8 cellular contexts compared by ENCODE assay signal in genomic region chr6:159978291-159979135, GRCh38. TPM values are rescaled to one million over a fixed set of nuclear protein-coding genes. Genes with fewer than 3 reads are reported as not detected.
DNase-seq lines count a peak whose midpoint lies in the region; ATAC-seq, FAIRE-seq and TF ChIP-seq lines count a peak whose summit lies in the region.

No MANE protein-coding gene starts in this region.

- H3K4me1 ChIP-seq in H1 (replicated peaks in 1 of 4; ENCODE audit: control insufficient read depth in 3 of 4, insufficient read depth in 4 of 4, low read length in 3 of 4), result peaks cover 22 to 36% (median 29%) of the 10 kb centered on the region in 4 experiments
- H3K4me1 ChIP-seq in small intestine (ENCODE audit: control insufficient read depth in 2 of 2, insufficient read depth in 1 of 2, low read depth in 1 of 2, low read length in 1 of 2), result peaks cover 9 to 41% of the 10 kb centered on the region in 2 donors
- peaks cover 0 to 10% of the 10 kb centered on the region in 2 donors for H3K4me1 ChIP-seq in aorta (ENCODE audit: control insufficient read depth in 1 of 2, insufficient read depth in 2 of 2, low read length in 2 of 2)

- H2BK15ac ChIP-seq in H1 (ENCODE audit: low read length), result no peak overlapping the region

- no peak for TF ChIP-seq RAD21 in H1 (IDR thresholded peaks at IDR 0.05 in 1 of 2, conservative IDR thresholded peaks at IDR 0.05 in 1 of 2; ENCODE audit: low read depth in 2 of 2, low read length in 2 of 2)

- H3K79me2 ChIP-seq in H1 (ENCODE audit: control insufficient read depth in 1 of 2, insufficient read depth in 2 of 2, low read length in 2 of 2), result peaks cover 30 to 98% of the 10 kb centered on the region in 2 experiments

- H3K56ac ChIP-seq in H1 (replicated peaks; ENCODE audit: insufficient read length, low read depth, low read length), result no peak overlapping the region

- H3K18ac ChIP-seq in H1 (ENCODE audit: extremely low read depth, low read length), result 0 out of 2 replicates have a peak overlapping the region, but pooled peaks have one; percentile 56

- H2BK5ac ChIP-seq in H1 (ENCODE audit: low read depth, low read length), result peak overlapping the region; percentile 66; the same call in 1 of the 2 replicates

- no peak overlapping the region for H3K14ac ChIP-seq in H1 (ENCODE audit: insufficient read length)

- H3K23me2 ChIP-seq in H1 (ENCODE audit: low read depth, low read length), result peaks cover 3% of the 10 kb centered on the region; the same call in 1 of the 2 replicates

- WGBS in H1 (ENCODE audit: extremely low coverage in 1 of 2, insufficient coverage in 1 of 2, insufficient read length in 1 of 2, insufficient replicate concordance in 2 of 2, low coverage in 1 of 2, low lambda C conversion rate in 2 of 2, missing lambda C conversion rate in 1 of 2), 2 experiments, result 61% methylated on average over 13 of the region's 13 CpGs; no CpG with 5 or more reads in 1 of the 2 experiments
- 36 to 53% (median 37%) methylated on average over 13 of the region's 13 CpGs for WGBS in small intestine, 3 donors
- WGBS in aorta, 2 donors, result 59 to 66% methylated on average over 13 of the region's 13 CpGs

- TF ChIP-seq CTCF in HFFc6 (IDR thresholded peaks at IDR 0.05), result no peak
- no peak for TF ChIP-seq CTCF in H1 (IDR thresholded peaks at IDR 0.05; ENCODE audit: control extremely low read depth in 1 of 3, insufficient read depth in 1 of 3, low read depth in 1 of 3, low read length in 3 of 3)

- H3K36me3 Mint-ChIP-seq in HFFc6 (ENCODE audit: low read depth), result peaks cover 5% of the 10 kb centered on the region

- H3K4me3 Mint-ChIP-seq in HFFc6, result no peak overlapping the region

- peak overlapping the region; percentile 25 for H4K5ac ChIP-seq in H1 (ENCODE audit: insufficient read length, low read depth, low read length)

- peak overlapping the region; percentile 68; the same call in 1 of the 2 replicates for H2BK12ac ChIP-seq in H1 (ENCODE audit: low read depth, low read length)

- no peak for ATAC-seq in aorta (ENCODE audit: low FRiP score)

- peaks cover 26% of the 10 kb centered on the region for H3K79me1 ChIP-seq in H1 (ENCODE audit: low read depth, low read length)

- DNase-seq in activated CD4-positive, alpha-beta T cell treated with anti-CD3 and anti-CD28 coated beads for 48 hours, result peak; percentile 64
- DNase-seq in activated CD4-positive, alpha-beta T cell treated with anti-CD3 and anti-CD28 coated beads for 1 hour, result no peak
- DNase-seq in HFFc6, result no peak
- DNase-seq in NCI-H345 (lab: John Stamatoyannopoulos, UW), result peak; percentile 59
- no peak for DNase-seq in H1 (ENCODE audit: low read depth in 1 of 2, low spot score in 2 of 2)
- DNase-seq in small intestine, result peak; percentile 24
- no peak for DNase-seq in AG20443 (ENCODE audit: low spot score)
- no peak for DNase-seq in aorta

- H2BK20ac ChIP-seq in H1 (ENCODE audit: low read length), result no peak overlapping the region

- CTCF ChIA-PET in H1 (lab: Charles Lee; ENCODE audit: partially characterized antibody), result interaction anchor here (0.7 to 2.8 kb wide), 5 partner anchors 11 to 115 kb away, joined by 3 to 10 read pairs (median 4); partner anchors contain the start of gene IGF2R

- H2BK120ac ChIP-seq in H1 (replicated peaks; ENCODE audit: low read depth, low read length), result no peak overlapping the region

- H3K27me3 ChIP-seq in H1 (replicated peaks in 1 of 4; ENCODE audit: control insufficient read depth in 3 of 4, extremely low read depth in 1 of 4, insufficient read depth in 3 of 4, low read length in 3 of 4) (no peaks in the 10 kb centered on the region), small intestine (ENCODE audit: control insufficient read depth in 2 of 2, insufficient read depth in 2 of 2, low read length in 2 of 2) (no peaks in the 10 kb centered on the region), aorta (ENCODE audit: control insufficient read depth in 1 of 2, insufficient read depth in 2 of 2, low read length in 1 of 2) (no peaks in the 10 kb centered on the region)

- no peaks in the 10 kb centered on the region for H3K9me3 Mint-ChIP-seq in HFFc6

- no peak overlapping the region for H4K91ac ChIP-seq in H1 (replicated peaks; ENCODE audit: insufficient read length, low read length)

- H3K4me2 ChIP-seq in H1 (ENCODE audit: insufficient read depth in 1 of 2, low read depth in 2 of 2, low read length in 2 of 2), result peak overlapping the region; percentile 51 to 52

- TF ChIP-seq POLR2A in H1 (IDR thresholded peaks at IDR 0.05; ENCODE audit: control extremely low read depth in 1 of 2, low read depth in 2 of 2, low read length in 2 of 2), result no peak

- H3K9me3 ChIP-seq in H1 (ENCODE audit: insufficient read depth in 2 of 2, low read depth in 1 of 2, low read length in 1 of 2), result no peaks in the 10 kb centered on the region
- H3K9me3 ChIP-seq in small intestine (ENCODE audit: control insufficient read depth, low read depth), result no peaks in the 10 kb centered on the region
- H3K9me3 ChIP-seq in aorta (ENCODE audit: control insufficient read depth, low read length), result no peaks in the 10 kb centered on the region

- peaks cover 46 to 52% of the 10 kb centered on the region in 2 experiments for H4K20me1 ChIP-seq in H1 (replicated peaks in 1 of 2; ENCODE audit: control insufficient read depth in 1 of 2, insufficient read depth in 2 of 2, low read length in 2 of 2)

- H3K27ac ChIP-seq in H1 (ENCODE audit: low read depth, low read length), result no peak overlapping the region; the same call in 1 of the 2 replicates
- peak overlapping the region; percentile 16 to 28 for H3K27ac ChIP-seq in small intestine (ENCODE audit: low read depth in 1 of 2, low read length in 1 of 2)
- peak overlapping the region in 1 of 2 donors; percentile 15 for H3K27ac ChIP-seq in aorta (ENCODE audit: low read depth in 1 of 2, low read length in 2 of 2)

- no peak overlapping the region for H4K8ac ChIP-seq in H1 (ENCODE audit: extremely low read depth, insufficient read depth, low read length)

- FAIRE-seq in H1 (lab: Jason Lieb, UNC) (no peak), small intestine (lab: Jason Lieb, UNC) (no peak)

- peak overlapping the region; percentile 83; the same call in 1 of the 2 replicates for H2AK5ac ChIP-seq in H1 (ENCODE audit: low read depth, low read length)

- H3K27me3 Mint-ChIP-seq in HFFc6 (ENCODE audit: insufficient read depth), result peaks cover 3% of the 10 kb centered on the region; the same call in 1 of the 2 replicates

- no peak overlapping the region for H3K4ac ChIP-seq in H1 (replicated peaks; ENCODE audit: insufficient read length, low read depth, low read length)

- H3K9ac ChIP-seq in H1 (replicated peaks in 1 of 4; ENCODE audit: extremely low read depth in 1 of 4, low read depth in 3 of 4, low read length in 3 of 4), result no peak overlapping the region

- no peak overlapping the region for H3K23ac ChIP-seq in H1 (ENCODE audit: insufficient read length)

- H3K4me1 Mint-ChIP-seq in HFFc6 (ENCODE audit: low read depth), result peaks cover 83% of the 10 kb centered on the region

- POLR2A ChIA-PET in H1 (lab: Charles Lee; ENCODE audit: partially characterized antibody), result interaction anchor here (0.8 to 1.6 kb wide), 6 partner anchors 9 to 218 kb away, joined by 3 to 13 read pairs (median 4); partner anchors contain the start of gene IGF2R

- intact Hi-C loops in aorta (cut with DNase I), result no loop called here

- no peak overlapping the region for H2AFZ ChIP-seq in H1 (ENCODE audit: low read length)

- H3K4me3 ChIP-seq in H1 (ENCODE audit: extremely low read depth in 1 of 4, insufficient read depth in 2 of 4, low read depth in 3 of 4, low read length in 4 of 4) (peak overlapping the region in 1 of 4 experiments; percentile 15; a peak in 1 of 8 replicates), small intestine (ENCODE audit: low read depth in 1 of 2, low read length in 2 of 2) (no peak overlapping the region), aorta (ENCODE audit: low read length in 2 of 2) (no peak overlapping the region)

- H3K27ac Mint-ChIP-seq in HFFc6, result peak overlapping the region; percentile 47

- TF ChIP-seq EP300 in H1 (IDR thresholded peaks at IDR 0.05; ENCODE audit: borderline replicate concordance in 1 of 2, low read depth in 2 of 2, low read length in 2 of 2), result no peak

- H3K36me3 ChIP-seq in H1 (ENCODE audit: control insufficient read depth in 2 of 4, insufficient read depth in 4 of 4, low read length in 3 of 4), result no peaks in the 10 kb centered on the region
- no peaks in the 10 kb centered on the region for H3K36me3 ChIP-seq in small intestine (ENCODE audit: control insufficient read depth in 2 of 2, insufficient read depth in 2 of 2, low read length in 2 of 2)
- H3K36me3 ChIP-seq in aorta (ENCODE audit: control insufficient read depth in 1 of 2, insufficient read depth in 2 of 2, low read length in 1 of 2), result no peaks in the 10 kb centered on the region

TF ChIP-seq in H1, 55 proteins besides CTCF, POLR2A, EP300 and RAD21:
- TF ChIP-seq POLR2AphosphoS5 (IDR thresholded peaks at IDR 0.05; ENCODE audit: low read depth, low read length) (no peak), NRF1 (IDR thresholded peaks at IDR 0.05; ENCODE audit: low read depth, low read length) (no peak), NANOG (IDR thresholded peaks at IDR 0.05; ENCODE audit: insufficient read depth, low read depth, low read length, poor library complexity, severe bottlenecking) (no peak), TCF12 (IDR thresholded peaks at IDR 0.05; ENCODE audit: low read depth, low read length) (0 out of 2 replicates have a peak, but pooled peaks have one; percentile 69), KDM1A (IDR thresholded peaks at IDR 0.05; ENCODE audit: borderline replicate concordance, low read length) (no peak), YY1 (IDR thresholded peaks at IDR 0.05; ENCODE audit: low read depth, low read length) (no peak), SIRT6 (IDR thresholded peaks at IDR 0.05; ENCODE audit: low read length) (no peak), EGR1 (IDR thresholded peaks at IDR 0.05; ENCODE audit: borderline replicate concordance, low read depth, low read length) (0 out of 2 replicates have a peak, but pooled peaks have one; percentile 17), JUN (IDR thresholded peaks at IDR 0.05; ENCODE audit: low read depth, low read length) (no peak)

RNA-seq across cellular contexts. Expression of gene IGF2R, which starts 9.6 kb away (rescaled TPM):
- total RNA-seq in HFFc6 (2021; fragmentation: NEBNext Ultra II Directional; extraction: Animal tissue kit (Norgen Biotek cat#: 25700)), result 100 to 1,000 TPM in 2 of 6 experiments, 10 to 100 TPM in 4; 77.3 to 119 (median 88.1) TPM
- 74.1 and 80.7 TPM in 2 replicates for total RNA-seq in H1 (2021; fragmentation: NEBNext Ultra II Directional; extraction: Animal tissue kit (Norgen Biotek cat#: 25700))
- polyA plus RNA-seq in H1 (2011; rRNA removed) (20.6 and 27.3 TPM in 2 replicates), small intestine (10 to 100 TPM in 1 of 3 donors, 1 to 10 TPM in 2; 4.9 to 23.6 (median 5.9) TPM), aorta (10 to 100 TPM in 1 of 2 donors, 1 to 10 TPM in 1; 5.8 to 32.4 TPM)
- 22.1 TPM for polyA plus RNA-seq in H1 (2011; cell fraction: cytosol; rRNA removed)
- 71.3 TPM for polyA plus RNA-seq in H1 (2011; cell fraction: nucleus; rRNA removed)
- polyA plus RNA-seq in H1 (2012, experiment 1 of 2), result 56.9 to 65.8 TPM (median 64.4 TPM) in 4 replicates
- polyA plus RNA-seq in H1 (2012, experiment 2 of 2), result 9.5 TPM
- polyA plus RNA-seq in H1 (2013, experiment 1 of 2), result 66.8 TPM
- polyA plus RNA-seq in H1 (2013, experiment 2 of 2), result 53.5 TPM
- 94.0 and 116 TPM in 2 replicates for polyA minus RNA-seq in H1 (2011; rRNA and poly(A)+ RNA removed)
- 79.9 TPM for polyA minus RNA-seq in H1 (2011; cell fraction: cytosol; rRNA and poly(A)+ RNA removed)
- polyA minus RNA-seq in H1 (2011; cell fraction: nucleus; rRNA and poly(A)+ RNA removed), result 135 TPM
- total RNA-seq in aorta, result 10 to 100 TPM; 76.8 to 82.0 TPM

Comparison
In these comparisons a context has a peak if more than half of its experiments do, and no peak if none do; other contexts are left out.
1. DNase-seq: peak in activated CD4-positive, alpha-beta T cell treated with anti-CD3 and anti-CD28 coated beads for 48 hours (single experiment), NCI-H345 (single experiment) and small intestine (single experiment); none in activated CD4-positive, alpha-beta T cell treated with anti-CD3 and anti-CD28 coated beads for 1 hour (single experiment), HFFc6 (single experiment), H1 (0 of 2), AG20443 (single experiment) and aorta (0 of 2).